In the genomic region with DNA sequence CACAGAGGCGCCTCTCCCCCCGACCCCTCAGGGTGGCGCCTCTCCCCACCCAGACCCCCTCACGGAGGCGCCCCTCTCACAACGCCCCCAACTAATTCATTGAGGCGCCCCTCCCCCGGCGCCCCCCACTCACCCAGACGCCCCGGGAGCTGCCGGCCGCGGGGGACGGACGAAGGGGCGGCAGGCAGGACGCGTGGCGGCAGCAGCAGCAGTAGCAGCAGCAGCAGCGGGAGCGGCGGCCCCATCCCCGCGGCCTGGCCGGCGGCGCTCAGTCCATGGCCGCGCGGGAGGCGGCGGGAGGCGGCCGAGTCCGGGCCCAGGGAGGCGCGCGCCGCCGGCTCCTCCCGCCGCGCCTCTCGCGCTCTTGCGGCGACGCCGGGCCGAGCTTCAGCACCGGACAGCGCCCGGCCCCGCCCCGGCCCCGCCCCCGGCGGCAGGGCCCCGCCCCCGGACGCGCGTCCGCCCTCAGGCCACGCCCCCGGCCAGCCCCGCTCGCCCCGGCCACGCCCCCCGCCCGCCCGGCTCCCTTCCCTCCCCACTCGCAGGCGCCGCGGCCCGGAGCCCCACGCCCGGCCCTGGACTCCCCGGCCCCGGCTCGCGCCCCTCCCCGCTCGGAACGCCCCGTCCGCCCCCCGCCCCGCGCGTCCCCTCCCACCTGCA, we compare ENCODE assay signal across 8 cellular contexts. TPM values are rescaled to one million over a fixed set of nuclear protein-coding genes. Genes with fewer than 3 reads are reported as not detected.
A peak's percentile ranks its signal among the peaks of the same experiment; 100 is the strongest.
DNase-seq lines count a peak whose midpoint lies in the region; ATAC-seq and TF ChIP-seq lines count a peak whose summit lies in the region.

A gene (minus strand): TSS at position 399 of the 660 bp plus-strand sequence.

- no peak for DNase-seq in AG09309 (ENCODE audit: low read depth)
- peak; percentile 68 for DNase-seq in NCI-H1092 treated with DMSO at 0.1 percent for 48 hours (lab: John Stamatoyannopoulos, UW)
- DNase-seq in activated CD4-positive, CD25-positive, alpha-beta regulatory T cell treated with anti-CD3 and anti-CD28 coated beads, Interleukin-2, amount 50 U/mL, for 72 hours: peak; percentile 65
- DNase-seq in chondrocyte (ENCODE audit: low spot score): no peak
- peak; percentile 88 for DNase-seq in left kidney (ENCODE audit: low read depth, low spot score)
- DNase-seq in stimulated activated CD4-positive, alpha-beta T cell treated with anti-CD3 and anti-CD28 coated beads, Interleukin-4, amount 100 ng/mL, for 24 hours: peak; percentile 43

- H3K4me3 ChIP-seq in AG09309 (ENCODE audit: control insufficient read depth, low read depth, low read length): peak within 1 kb of the TSS; percentile 16

- H3K27ac Mint-ChIP-seq in chondrocyte (ENCODE audit: unreplicated experiment): no peak within 1 kb of the TSS

- ATAC-seq in GM19438 (IDR thresholded peaks at IDR 0.05; ENCODE audit: low read depth, unreplicated experiment) (peak; percentile 59), GM18873 (IDR thresholded peaks at IDR 0.05; ENCODE audit: low FRiP score, unreplicated experiment) (no peak)

- H3K4me1 Mint-ChIP-seq in chondrocyte (ENCODE audit: low read depth): peaks cover 3% of the 10 kb centered on the region

- peak within 1 kb of the TSS; percentile 56 for H3K4me3 Mint-ChIP-seq in chondrocyte (ENCODE audit: unreplicated experiment)

- H3K27me3 Mint-ChIP-seq in chondrocyte (ENCODE audit: low read depth): peaks cover 30% of the 10 kb centered on the region

- TF ChIP-seq CTCF in AG09309 (IDR thresholded peaks at IDR 0.05; ENCODE audit: control insufficient read depth, insufficient read depth, low read depth, low read length, missing control alignments): no peak
- TF ChIP-seq CTCF in chondrocyte (IDR thresholded peaks at IDR 0.05): no peak

- H3K9me3 Mint-ChIP-seq in chondrocyte (ENCODE audit: low read depth): no peaks in the 10 kb centered on the region

- H3K36me3 Mint-ChIP-seq in chondrocyte (ENCODE audit: low read depth): no peaks in the 10 kb centered on the region

RNA-seq across cellular contexts. Expression of the gene that starts here (rescaled TPM):
- total RNA-seq in chondrocyte: 0.30 to 0.51 TPM (median 0.36 TPM) in 3 replicates

Comparison
In these comparisons a context has a peak if more than half of its experiments do, and no peak if none do; other contexts are left out.
1. DNase-seq: peak in NCI-H1092 treated with DMSO at 0.1 percent for 48 hours (single experiment), activated CD4-positive, CD25-positive, alpha-beta regulatory T cell treated with anti-CD3 and anti-CD28 coated beads, Interleukin-2, amount 50 U/mL, for 72 hours (single experiment), left kidney (single experiment) and stimulated activated CD4-positive, alpha-beta T cell treated with anti-CD3 and anti-CD28 coated beads, Interleukin-4, amount 100 ng/mL, for 24 hours (single experiment); none in AG09309 (single experiment) and chondrocyte (single experiment).